8 cellular contexts compared by ENCODE assay signal in genomic region chr16:11585460-11586374, GRCh38. TPM values are rescaled to one million over a fixed set of nuclear protein-coding genes. Genes with fewer than 3 reads are reported as not detected.
DNase-seq lines count a peak whose midpoint lies in the region; ATAC-seq, FAIRE-seq and TF ChIP-seq lines count a peak whose summit lies in the region.

No MANE protein-coding gene starts in this region.

- ATAC-seq in HG02973 (IDR thresholded peaks at IDR 0.05; ENCODE audit: unreplicated experiment): no peak

- peak overlapping the region; percentile 73 for H3K4me3 ChIP-seq in left ventricle myocardium inferior
- H3K4me3 ChIP-seq in retinal pigment epithelial cell (ENCODE audit: low read length): peak overlapping the region; percentile 75

- DNase-seq in GM12891 (ENCODE audit: insufficient read length, low spot score): no peak
- peak; percentile 26 for DNase-seq in KG1 (lab: John Stamatoyannopoulos, UW)
- peak; percentile 22 for DNase-seq in activated naive CD4-positive, alpha-beta T cell treated with anti-CD3 and anti-CD28 coated beads for 36 hours
- DNase-seq in left ventricle myocardium inferior: peak; percentile 24
- no peak for DNase-seq in retinal pigment epithelial cell (ENCODE audit: low read depth)
- no peak for DNase-seq in 8988T
- DNase-seq in DMS 273 (lab: John Stamatoyannopoulos, UW; ENCODE audit: unreplicated experiment): no peak

- no peaks in the 10 kb centered on the region for H3K36me3 ChIP-seq in left ventricle myocardium inferior

- peaks cover 6% of the 10 kb centered on the region for H3K9me3 ChIP-seq in left ventricle myocardium inferior (replicated peaks)

- peaks cover 43% of the 10 kb centered on the region for H3K4me1 Mint-ChIP-seq in activated naive CD4-positive, alpha-beta T cell treated with anti-CD3 and anti-CD28 coated beads for 36 hours (ENCODE audit: low read depth)

- H3K27ac Mint-ChIP-seq in activated naive CD4-positive, alpha-beta T cell treated with anti-CD3 and anti-CD28 coated beads for 36 hours: peak overlapping the region; percentile 98

- no peak; the same call in 1 of the 2 replicates for TF ChIP-seq POLR2A in GM12891 (IDR thresholded peaks at IDR 0.05; ENCODE audit: low read depth, low read length)

- H3K27me3 Mint-ChIP-seq in activated naive CD4-positive, alpha-beta T cell treated with anti-CD3 and anti-CD28 coated beads for 36 hours (ENCODE audit: low read depth): no peaks in the 10 kb centered on the region

- H3K27ac ChIP-seq in left ventricle myocardium inferior (replicated peaks): peak overlapping the region; percentile 90

- FAIRE-seq in GM12891 (lab: Jason Lieb, UNC): peak; percentile 58

- peaks cover 54% of the 10 kb centered on the region for H3K4me1 ChIP-seq in left ventricle myocardium inferior

- H3K9me3 Mint-ChIP-seq in activated naive CD4-positive, alpha-beta T cell treated with anti-CD3 and anti-CD28 coated beads for 36 hours: no peaks in the 10 kb centered on the region

- CTCF ChIA-PET in activated naive CD4-positive, alpha-beta T cell treated with anti-CD3 and anti-CD28 coated beads for 36 hours (lab: Charles Lee): interaction anchor here (0.9 to 1.1 kb wide), 5 partner anchors 12 to 129 kb away, joined by 3 to 5 read pairs (median 4); no protein-coding TSS in a partner anchor

- peaks cover 12% of the 10 kb centered on the region for H3K27me3 ChIP-seq in left ventricle myocardium inferior (ENCODE audit: low read depth)

- TF ChIP-seq CTCF in left ventricle myocardium inferior (IDR thresholded peaks at IDR 0.05; ENCODE audit: borderline replicate concordance): no peak
- TF ChIP-seq CTCF in retinal pigment epithelial cell (conservative IDR thresholded peaks at IDR 0.05; ENCODE audit: low read depth, low read length): no peak

- peaks cover 28% of the 10 kb centered on the region for H3K36me3 Mint-ChIP-seq in activated naive CD4-positive, alpha-beta T cell treated with anti-CD3 and anti-CD28 coated beads for 36 hours (ENCODE audit: low read depth)

- H3K4me3 Mint-ChIP-seq in activated naive CD4-positive, alpha-beta T cell treated with anti-CD3 and anti-CD28 coated beads for 36 hours: peak overlapping the region; percentile 94

- intact Hi-C loops in activated naive CD4-positive, alpha-beta T cell treated with anti-CD3 and anti-CD28 coated beads for 36 hours (cut with micrococcal nuclease): loop anchor here (1.0 to 10.0 kb wide), 12 partner anchors 25 to 641 kb away; partner anchors contain the start of genes CLEC16A, DEXI, GSPT1 and TXNDC11
- intact Hi-C loops in left ventricle myocardium inferior (cut with micrococcal nuclease): no loop called here

TF ChIP-seq in GM12891, 5 proteins besides CTCF, POLR2A, EP300 and RAD21:
- TF ChIP-seq TAF1 (IDR thresholded peaks at IDR 0.05; ENCODE audit: low read depth, low read length) (no peak), SPI1 (IDR thresholded peaks at IDR 0.05; ENCODE audit: low read depth, low read length) (no peak), POU2F2 (IDR thresholded peaks at IDR 0.05; ENCODE audit: low read depth, low read length) (no peak), POLR2AphosphoS5 (IDR thresholded peaks at IDR 0.05; ENCODE audit: low read depth, low read length) (no peak), PAX5 (IDR thresholded peaks at IDR 0.05; ENCODE audit: insufficient read depth, low read length, severe bottlenecking) (no peak)

RNA-seq across cellular contexts. Expression of gene LITAF, which starts 1.0 kb away (rescaled TPM):
- polyA plus RNA-seq in GM12891 (2012; ENCODE audit: low read depth, missing spikeins): 159 TPM
- 100 to 1,000 TPM; 171 to 174 TPM for total RNA-seq in activated naive CD4-positive, alpha-beta T cell treated with anti-CD3 and anti-CD28 coated beads for 36 hours
- 55.6 TPM for total RNA-seq in left ventricle myocardium inferior

Comparison
In these comparisons a context has a peak if more than half of its experiments do, and no peak if none do; other contexts are left out.
1. DNase-seq: peak in KG1 (single experiment), activated naive CD4-positive, alpha-beta T cell treated with anti-CD3 and anti-CD28 coated beads for 36 hours (single experiment) and left ventricle myocardium inferior (single experiment); none in GM12891 (single experiment), retinal pigment epithelial cell (single experiment), 8988T (single experiment) and DMS 273 (single experiment).